In the genomic region with DNA sequence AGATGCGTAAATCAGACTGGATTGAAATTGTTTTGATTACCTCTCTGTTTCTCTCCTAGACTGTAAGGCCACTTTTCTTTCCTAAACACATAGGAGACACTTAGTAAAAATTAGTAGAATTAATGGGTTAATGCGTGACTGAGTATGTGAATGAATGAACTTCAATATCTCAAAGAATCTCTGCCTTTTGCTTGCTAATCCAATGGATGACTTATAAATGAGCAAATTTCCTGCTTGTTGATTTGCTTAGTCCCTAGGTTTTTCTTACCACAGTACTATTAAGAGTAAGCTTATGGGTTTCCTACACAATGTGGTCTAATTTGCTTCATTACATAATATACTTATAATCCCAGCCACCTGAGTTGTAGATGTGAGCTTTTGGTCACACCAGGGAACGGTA, we compare ENCODE assay signal across 17 cellular contexts.
DNase-seq lines count a peak whose midpoint lies in the region; ATAC-seq, FAIRE-seq and TF ChIP-seq lines count a peak whose summit lies in the region.
"Had no signal": no experiment of that assay in that cellular context is flagged by ENCODE, and none has a peak within 500 bp of the region (broad histone marks: within the 10 kb centered on the region; RNA-seq: fewer than 3 reads in every experiment).

No MANE protein-coding gene starts in this region.

- no peaks in the 10 kb centered on the region for H4K20me1 ChIP-seq in smooth muscle cell (ENCODE audit: low read depth)

- H2AFZ ChIP-seq in smooth muscle cell (ENCODE audit: low read depth): no peak overlapping the region

- peak; percentile 96 for FAIRE-seq in RCC 7860 (lab: Jason Lieb, UNC)
- FAIRE-seq: HTR-8/SVneo had no signal

- no peaks in the 10 kb centered on the region for H3K9me3 ChIP-seq in smooth muscle cell (replicated peaks; ENCODE audit: low read depth)

- H3K36me3 ChIP-seq in kidney epithelial cell (ENCODE audit: control insufficient read depth, insufficient read depth, low read length) (no peaks in the 10 kb centered on the region), smooth muscle cell (ENCODE audit: low read depth) (no peaks in the 10 kb centered on the region)

- H3F3A ChIP-seq in smooth muscle cell (ENCODE audit: low read depth): peaks cover 15% of the 10 kb centered on the region

- peak overlapping the region; percentile 91 for H3K27ac ChIP-seq in smooth muscle cell (ENCODE audit: low read depth)

- ATAC-seq in activated CD4-positive, CD25-positive, alpha-beta regulatory T cell treated with anti-CD3 and anti-CD28 coated beads, Interleukin-2, amount 50 U/mL, for 24 hours: no peak
- no peak for ATAC-seq in GM18511 (IDR thresholded peaks at IDR 0.05; ENCODE audit: unreplicated experiment)

- no peak for TF ChIP-seq CTCF in kidney epithelial cell (IDR thresholded peaks at IDR 0.05; ENCODE audit: insufficient read depth, low read length, poor library complexity, severe bottlenecking)
- TF ChIP-seq CTCF in smooth muscle cell (IDR thresholded peaks at IDR 0.05; ENCODE audit: borderline replicate concordance, insufficient read depth, poor library complexity, severe bottlenecking): no peak

- peak; percentile 84 for DNase-seq in Caki2 (ENCODE audit: low read depth)
- peak; percentile 67 for DNase-seq in RCC 7860 (ENCODE audit: low spot score)
- DNase-seq in kidney epithelial cell (ENCODE audit: low read depth): peak; percentile 47
- no peak for DNase-seq in smooth muscle cell (lab: John Stamatoyannopoulos, UW; ENCODE audit: unreplicated experiment)
- no peak for DNase-seq in activated CD4-positive, alpha-beta T cell treated with anti-CD3 and anti-CD28 coated beads for 48 hours
- DNase-seq: AML-193, DMS79 treated with DMSO at 0.1 percent for 48 hours, H9, MM.1S, NCI-H1092, NCI-H146, NCI-H2029 treated with DMSO at 0.1 percent for 48 hours, NCI-H2171, NCI-H526 had no signal

- no peak overlapping the region for H3K9ac ChIP-seq in smooth muscle cell (ENCODE audit: low read depth)

- no peaks in the 10 kb centered on the region for H3K27me3 ChIP-seq in kidney epithelial cell (ENCODE audit: control insufficient read depth, insufficient read depth, low read length)
- no peaks in the 10 kb centered on the region for H3K27me3 ChIP-seq in smooth muscle cell (ENCODE audit: low read depth)

- H3K4me2 ChIP-seq in smooth muscle cell: peak overlapping the region; percentile 32

- 60% methylated on average over 3 of the region's 3 CpGs for WGBS in smooth muscle cell (ENCODE audit: low lambda C conversion rate)

- H3K79me2 ChIP-seq in smooth muscle cell (ENCODE audit: low read depth): no peaks in the 10 kb centered on the region

- in situ Hi-C loops in Caki2 (cut with HindIII; ENCODE audit: low pct_unique_long_range_greater_than_20kb, low sequenced_read_pairs): no loop called here

- H3K4me1 ChIP-seq in smooth muscle cell (ENCODE audit: low read depth): peaks cover 4% of the 10 kb centered on the region

- H3K4me3 ChIP-seq in kidney epithelial cell (ENCODE audit: low read depth, low read length) (no peak overlapping the region), smooth muscle cell (no peak overlapping the region)

Comparison
In these comparisons a context has a peak if more than half of its experiments do, and no peak if none do; other contexts are left out.
1. DNase-seq: peak in Caki2 (single experiment), RCC 7860 (single experiment) and kidney epithelial cell (single experiment); none in smooth muscle cell (single experiment) and activated CD4-positive, alpha-beta T cell treated with anti-CD3 and anti-CD28 coated beads for 48 hours (single experiment).